Comparison of ENCODE assay signal across 34 cellular contexts in genomic region chr6:120186080-120186479, GRCh38.
"Had no signal": no experiment of that assay in that cellular context is flagged by ENCODE, and none has a peak within 500 bp of the region (broad histone marks: within the 10 kb centered on the region; RNA-seq: fewer than 3 reads in every experiment).

No MANE protein-coding gene starts in this region.

- H3K4me1 ChIP-seq: adrenal gland, ascending aorta, body of pancreas, breast epithelium had no signal

- H3K36me3 ChIP-seq: adrenal gland, ascending aorta, brain microvascular endothelial cell, breast epithelium, cardiac muscle cell had no signal

- H3K27ac ChIP-seq: adrenal gland, ascending aorta, body of pancreas, brain microvascular endothelial cell, breast epithelium, cardiac muscle cell had no signal

- ATAC-seq: activated naive CD4-positive, alpha-beta T cell treated with anti-CD3 and anti-CD28 coated beads, Interleukin-2, amount 50 U/mL, for 72 hours; activated naive CD8-positive, alpha-beta T cell treated with anti-CD3 and anti-CD28 coated beads, Interleukin-2, amount 50 U/mL, for 24 hours; activated T-cell treated with anti-CD3 and anti-CD28 coated beads, Interleukin-2, amount 50 U/mL, for 4 hours; activated T-cell treated with anti-CD3 and anti-CD28 coated beads, Interleukin-2, amount 50 U/mL, for 72 hours; activated T-helper 17 cell treated with anti-CD3 and anti-CD28 coated beads, Interleukin-2, amount 50 U/mL, for 72 hours; body of pancreas had no signal

- FAIRE-seq: astrocyte, bronchial epithelial cell had no signal

- DNase-seq: activated effector memory CD4-positive, alpha-beta T cell treated with anti-CD3 and anti-CD28 coated beads, Interleukin-2, amount 50 U/mL, for 16 hours; activated effector memory CD4-positive, alpha-beta T cell treated with Interleukin-2 at 50 U/mL for 16 hours; activated gamma-delta T cell; activated gamma-delta T cell treated with Interleukin-2 at 50 U/mL for 16 hours; activated naive CD4-positive, alpha-beta T cell; activated naive CD4-positive, alpha-beta T cell treated with anti-CD3 and anti-CD28 coated beads for 36 hours; activated naive CD4-positive, alpha-beta T cell treated with anti-CD3 and anti-CD28 coated beads, Interleukin-2, amount 10 ng/mL, durations not matched to agents 7 days and 5 days; activated naive CD4-positive, alpha-beta T cell treated with anti-CD3 and anti-CD28 coated beads, Interleukin-2, amount 50 U/mL, for 16 hours; activated naive CD4-positive, alpha-beta T cell treated with Interleukin-2 at 50 U/mL for 16 hours; activated naive CD8-positive, alpha-beta T cell treated with anti-CD3 and anti-CD28 coated beads for 36 hours; activated naive CD8-positive, alpha-beta T cell treated with anti-CD3 and anti-CD28 coated beads, Interleukin-2, amount 10 ng/mL, durations not matched to agents 7 days and 5 days; activated naive CD8-positive, alpha-beta T cell treated with anti-CD3 and anti-CD28 coated beads, Interleukin-2, amount 50 U/mL, for 24 hours; activated T-cell treated with anti-CD3 and anti-CD28 coated beads, Interleukin-2, amount 50 U/mL, for 1 hour; activated T-cell treated with anti-CD3 and anti-CD28 coated beads, Interleukin-2, amount 50 U/mL, for 24 hours; activated T-cell treated with anti-CD3 and anti-CD28 coated beads, Interleukin-2, amount 50 U/mL, for 4 hours; activated T-cell treated with anti-CD3 and anti-CD28 coated beads, Interleukin-2, amount 50 U/mL, for 48 hours; activated T-cell treated with anti-CD3 and anti-CD28 coated beads, Interleukin-2, amount 50 U/mL, for 72 hours; adrenal gland; amniotic stem cell; amygdala; anterior cingulate cortex; aorta; body of pancreas; brain microvascular endothelial cell; caudate nucleus; central memory CD4-positive, alpha-beta T cell; cerebellar nuclear complex had no signal

- H3K4me3 ChIP-seq: adrenal gland, ascending aorta, body of pancreas, breast epithelium, cardiac muscle cell had no signal

- H3K9me3 ChIP-seq: adrenal gland, ascending aorta, body of pancreas, breast epithelium had no signal

- H3K27me3 ChIP-seq: adrenal gland, ascending aorta, body of pancreas, brain microvascular endothelial cell, breast epithelium, cardiac muscle cell had no signal
